In genomic region chr10:88922041-88922440, GRCh38 we compare ENCODE assay signal across 25 cellular contexts. TPM values are rescaled to one million over a fixed set of nuclear protein-coding genes. Genes with fewer than 3 reads are reported as not detected.
"Had no signal": no experiment of that assay in that cellular context is flagged by ENCODE, and none has a peak within 500 bp of the region (broad histone marks: within the 10 kb centered on the region; RNA-seq: fewer than 3 reads in every experiment).

No MANE protein-coding gene starts in this region.

- H3K27ac Mint-ChIP-seq: endodermal cell; naive thymus-derived CD4-positive, alpha-beta T cell; nephron progenitor cell; stimulated activated naive B cell treated with anti-CD40 and anti-IgM and Interleukin-4, amounts not matched to agents 10 μg/mL and 1 μg/mL and 100 μg/mL, for 72 hours; stimulated activated naive CD8-positive, alpha-beta T cell treated with anti-CD3 and anti-CD28 coated beads, Interleukin-15, Interleukin-2, amounts not matched to agents 100 ng/mL and 50 ng/mL, for 24 hours had no signal

- H3K4me1 Mint-ChIP-seq: stimulated activated naive B cell treated with anti-CD40 and anti-IgM and Interleukin-4, amounts not matched to agents 10 μg/mL and 1 μg/mL and 100 μg/mL, for 72 hours had no signal

- H3K4me3 ChIP-seq: dorsolateral prefrontal cortex, esophagus muscularis mucosa, heart right ventricle, left lung, prostate gland, thoracic aorta, tibial nerve, upper lobe of left lung had no signal

- H3K4me3 Mint-ChIP-seq: endodermal cell; naive thymus-derived CD4-positive, alpha-beta T cell; nephron progenitor cell; stimulated activated naive B cell treated with anti-CD40 and anti-IgM and Interleukin-4, amounts not matched to agents 10 μg/mL and 1 μg/mL and 100 μg/mL, for 72 hours; stimulated activated naive CD8-positive, alpha-beta T cell treated with anti-CD3 and anti-CD28 coated beads, Interleukin-15, Interleukin-2, amounts not matched to agents 100 ng/mL and 50 ng/mL, for 24 hours had no signal

- H3K9me3 Mint-ChIP-seq: endodermal cell; naive thymus-derived CD4-positive, alpha-beta T cell; nephron progenitor cell; stimulated activated naive B cell treated with anti-CD40 and anti-IgM and Interleukin-4, amounts not matched to agents 10 μg/mL and 1 μg/mL and 100 μg/mL, for 72 hours; stimulated activated naive CD8-positive, alpha-beta T cell treated with anti-CD3 and anti-CD28 coated beads, Interleukin-15, Interleukin-2, amounts not matched to agents 100 ng/mL and 50 ng/mL, for 24 hours had no signal

- H3K27me3 Mint-ChIP-seq: naive thymus-derived CD4-positive, alpha-beta T cell; stimulated activated naive B cell treated with anti-CD40 and anti-IgM and Interleukin-4, amounts not matched to agents 10 μg/mL and 1 μg/mL and 100 μg/mL, for 72 hours; stimulated activated naive CD8-positive, alpha-beta T cell treated with anti-CD3 and anti-CD28 coated beads, Interleukin-15, Interleukin-2, amounts not matched to agents 100 ng/mL and 50 ng/mL, for 24 hours had no signal

- DNase-seq: dorsolateral prefrontal cortex; effector CD4-positive, alpha-beta T cell; endodermal cell; foreskin melanocyte; glutamatergic neuron; heart right ventricle; hippocampal formation; left cardiac atrium; left lung; mesendoderm; midbrain; naive thymus-derived CD4-positive, alpha-beta T cell; nephron progenitor cell; nucleus accumbens; right cardiac atrium; small intestine; stimulated activated CD4-positive, alpha-beta T cell treated with anti-CD3 and anti-CD28 coated beads, Interleukin-15, amount 100 ng/mL, for 24 hours; stimulated activated CD4-positive, alpha-beta T cell treated with anti-CD3 and anti-CD28 coated beads, Interleukin-2, amount 100 ng/mL, for 48 hours; stimulated activated naive B cell treated with anti-CD40 and anti-IgM and Interleukin-4, amounts not matched to agents 10 μg/mL and 1 μg/mL and 100 μg/mL, for 72 hours; upper lobe of left lung had no signal

RNA-seq across cellular contexts. Expression of gene ACTA2, which starts 30.5 kb away (rescaled TPM):
- total RNA-seq: endodermal cell had no signal
